Comparison of ENCODE assay signal across 23 cellular contexts in genomic region chr10:86102446-86102845, GRCh38.
"Had no signal": no experiment of that assay in that cellular context is flagged by ENCODE, and none has a peak within 500 bp of the region (broad histone marks: within the 10 kb centered on the region; RNA-seq: fewer than 3 reads in every experiment).

No MANE protein-coding gene starts in this region.

- H3K36me3 ChIP-seq: brain microvascular endothelial cell, cardiac muscle cell, MG63, WERI-Rb-1 had no signal

- H3K27me3 ChIP-seq: brain microvascular endothelial cell, cardiac muscle cell, MG63 had no signal

- H3K9me3 ChIP-seq: MG63 had no signal

- DNase-seq: activated CD4-positive, alpha-beta memory T cell treated with anti-CD3 and anti-CD28 coated beads, Interleukin-2, amount 10 ng/mL, durations not matched to agents 7 days and 5 days; activated CD4-positive, alpha-beta T cell treated with anti-CD3 and anti-CD28 coated beads for 36 hours; activated CD4-positive, alpha-beta T cell treated with anti-CD3 and anti-CD28 coated beads, Interleukin-2, amount 50 U/mL, for 1 hour; activated gamma-delta T cell; activated naive CD4-positive, alpha-beta T cell treated with anti-CD3 and anti-CD28 coated beads for 36 hours; activated T-cell treated with anti-CD3 and anti-CD28 coated beads for 4 hours; activated T-cell treated with anti-CD3 and anti-CD28 coated beads, Interleukin-2, amount 50 U/mL, for 48 hours; amygdala; brain microvascular endothelial cell; cerebellar nuclear complex; MG63; NCI-H146; NCI-H187 treated with DMSO at 0.1 percent for 48 hours; NCI-H2081 treated with DMSO at 0.1 percent for 48 hours; NCI-H2227 treated with DMSO at 0.1 percent for 48 hours; NCI-H510A; NCI-H526 treated with DMSO at 0.1 percent for 48 hours; PC-3; SHP77 treated with DMSO at 0.1 percent for 48 hours; T-cell; WERI-Rb-1 had no signal

- H3K4me3 ChIP-seq: cardiac muscle cell, MG63 had no signal

- H3K27ac ChIP-seq: brain microvascular endothelial cell, cardiac muscle cell, WERI-Rb-1 had no signal

- ATAC-seq: activated CD4-positive, alpha-beta T cell treated with anti-CD3 and anti-CD28 coated beads for 36 hours; activated T-helper 17 cell treated with anti-CD3 and anti-CD28 coated beads, Interleukin-2, amount 50 U/mL, for 72 hours; PC-3; T-cell had no signal
